Comparison of ENCODE assay signal across 21 cellular contexts in the genomic region with DNA sequence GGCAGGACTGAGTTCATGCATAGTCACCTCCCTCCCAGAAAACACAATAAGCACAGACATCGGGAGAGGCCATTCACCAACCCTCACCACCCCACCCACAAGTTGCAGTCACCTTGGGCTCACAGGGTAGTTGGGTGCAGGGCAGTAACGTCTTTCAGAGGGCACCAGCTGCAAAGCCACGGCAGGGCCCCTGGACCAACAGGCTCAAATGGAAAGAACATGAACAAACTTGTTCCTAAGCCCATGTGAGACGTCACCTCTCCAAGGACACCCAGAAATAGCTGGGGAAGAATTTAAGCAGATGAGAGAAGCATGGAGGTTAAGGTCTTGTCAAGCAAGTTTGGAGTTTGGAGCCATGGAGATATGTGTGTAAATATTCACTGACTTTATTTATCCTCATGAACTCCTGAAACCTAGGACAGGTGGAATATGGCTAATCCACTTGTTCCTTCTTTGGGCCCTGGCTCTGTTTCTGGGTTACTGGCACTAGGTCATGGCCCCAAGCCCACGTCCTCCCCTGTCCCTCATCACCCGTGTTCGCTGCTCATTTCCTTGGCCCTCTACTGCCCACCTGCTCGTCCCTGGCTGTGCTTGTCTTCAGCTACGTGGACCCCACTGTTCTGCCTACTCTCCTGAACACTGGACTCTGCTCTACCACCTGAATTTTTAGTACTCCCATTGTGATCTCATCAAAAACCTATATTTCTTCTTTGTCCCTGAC.
"Had no signal": no experiment of that assay in that cellular context is flagged by ENCODE, and none has a peak within 500 bp of the region (broad histone marks: within the 10 kb centered on the region; RNA-seq: fewer than 3 reads in every experiment).

No MANE protein-coding gene starts in this region.

- H3K4me1 Mint-ChIP-seq: natural killer cell; stimulated activated naive CD8-positive, alpha-beta T cell treated with anti-CD3 and anti-CD28 coated beads, Interleukin-15, amount 100 ng/mL, for 72 hours; WTC11 had no signal

- H3K36me3 Mint-ChIP-seq: mesothelial cell of epicardium, natural killer cell had no signal

- ATAC-seq: activated naive CD8-positive, alpha-beta T cell treated with anti-CD3 and anti-CD28 coated beads, Interleukin-2, amount 50 U/mL, for 24 hours; natural killer cell; WTC11 had no signal

- H3K4me3 Mint-ChIP-seq: activated naive CD8-positive, alpha-beta T cell treated with anti-CD3 and anti-CD28 coated beads, Interleukin-2, amount 50 U/mL, for 24 hours; brain; mesothelial cell of epicardium; natural killer cell; stimulated activated naive CD8-positive, alpha-beta T cell treated with anti-CD3 and anti-CD28 coated beads, Interleukin-15, amount 100 ng/mL, for 72 hours; WTC11 had no signal

- H3K27ac Mint-ChIP-seq: activated naive CD8-positive, alpha-beta T cell treated with anti-CD3 and anti-CD28 coated beads, Interleukin-2, amount 50 U/mL, for 24 hours; mesothelial cell of epicardium; natural killer cell; progenitor cell of endocrine pancreas; stimulated activated naive CD8-positive, alpha-beta T cell treated with anti-CD3 and anti-CD28 coated beads, Interleukin-15, amount 100 ng/mL, for 72 hours; WTC11 had no signal

- H3K9me3 Mint-ChIP-seq: activated naive CD8-positive, alpha-beta T cell treated with anti-CD3 and anti-CD28 coated beads, Interleukin-2, amount 50 U/mL, for 24 hours; natural killer cell; stimulated activated naive CD8-positive, alpha-beta T cell treated with anti-CD3 and anti-CD28 coated beads, Interleukin-15, amount 100 ng/mL, for 72 hours had no signal

- H3K27ac ChIP-seq: esophagus muscularis mucosa, suprapubic skin, transverse colon, uterus had no signal

- DNase-seq: activated CD8-positive, alpha-beta memory T cell treated with anti-CD3 and anti-CD28 coated beads, Interleukin-2, amount 50 U/mL, for 48 hours; activated gamma-delta T cell; activated naive CD4-positive, alpha-beta T cell treated with anti-CD3 and anti-CD28 coated beads, Interleukin-2, amount 50 U/mL, for 16 hours; activated naive CD8-positive, alpha-beta T cell treated with anti-CD3 and anti-CD28 coated beads, Interleukin-2, amount 50 U/mL, for 24 hours; activated T-cell treated with anti-CD3 and anti-CD28 coated beads, Interleukin-2, amount 50 U/mL, for 48 hours; dermis blood vessel endothelial cell; effector memory CD4-positive, alpha-beta T cell; islet precursor cell; natural killer cell; stimulated activated CD4-positive, alpha-beta T cell treated with anti-CD3 and anti-CD28 coated beads, Interleukin-12 subunit alpha, Interleukin-12 subunit beta, amount 100 ng/mL, for 4 hours; stimulated activated naive CD8-positive, alpha-beta T cell treated with anti-CD3 and anti-CD28 coated beads, Interleukin-15, amount 100 ng/mL, for 72 hours; T-helper 1 cell; T-helper 9 cell; transverse colon; uterus had no signal

- H3K27me3 Mint-ChIP-seq: brain, progenitor cell of endocrine pancreas had no signal
